ENCODE assay signal across 11 cellular contexts in genomic region chr2:231720971-231721640, GRCh38. TPM values are rescaled to one million over a fixed set of nuclear protein-coding genes. Genes with fewer than 3 reads are reported as not detected.
A peak's percentile ranks its signal among the peaks of the same experiment; 100 is the strongest.
DNase-seq lines count a peak whose midpoint lies in the region; ATAC-seq and TF ChIP-seq lines count a peak whose summit lies in the region.
"Had no signal": no experiment of that assay in that cellular context is flagged by ENCODE, and none has a peak within 500 bp of the region (broad histone marks: within the 10 kb centered on the region; RNA-seq: fewer than 3 reads in every experiment).

No MANE protein-coding gene starts in this region.

- TF ChIP-seq CTCF in GM12873 (IDR thresholded peaks at IDR 0.05; ENCODE audit: insufficient read depth, low read depth, low read length, missing control alignments), result peak; percentile 62

- peak; percentile 51 for ATAC-seq in GM19397 (IDR thresholded peaks at IDR 0.05; ENCODE audit: unreplicated experiment)
- peak; percentile 50 for ATAC-seq in HG03060 (IDR thresholded peaks at IDR 0.05; ENCODE audit: low read depth, unreplicated experiment)
- ATAC-seq: heart left ventricle had no signal

- peak; percentile 85 for DNase-seq in SIG-M5 treated with dmso at 0.1 percent for 504 hours (lab: John Stamatoyannopoulos, UW; ENCODE audit: unreplicated experiment)
- DNase-seq in NCI-H187 (lab: John Stamatoyannopoulos, UW), result no peak
- no peak for DNase-seq in NCI-H1048 (lab: John Stamatoyannopoulos, UW)
- DNase-seq in activated effector memory CD4-positive, alpha-beta T cell treated with anti-CD3 and anti-CD28 coated beads, Interleukin-2, amount 50 U/mL, for 16 hours, result no peak
- DNase-seq in occipital lobe (lab: John Stamatoyannopoulos, UW), result no peak
- DNase-seq: heart left ventricle, NCI-H524 treated with DMSO at 0.1 percent for 48 hours, pancreas had no signal

RNA-seq across cellular contexts. Expression of gene PTMA, which starts 12.8 kb away (rescaled TPM):
- 647 TPM for total RNA-seq in occipital lobe

RNA-seq across cellular contexts. Expression of gene PDE6D, which starts 60.0 kb away (rescaled TPM):
- total RNA-seq in occipital lobe, result 25.4 TPM
